Comparison of ENCODE assay signal across 8 cellular contexts in genomic region chr7:99373086-99374066, GRCh38. TPM values are rescaled to one million over a fixed set of nuclear protein-coding genes. Genes with fewer than 3 reads are reported as not detected.
DNase-seq lines count a peak whose midpoint lies in the region; ATAC-seq and TF ChIP-seq lines count a peak whose summit lies in the region.

No MANE protein-coding gene starts in this region.

- H3K4me2 ChIP-seq in skeletal muscle satellite cell (ENCODE audit: low read length): peak overlapping the region; percentile 92

- H3K27ac Mint-ChIP-seq in T-cell: peak overlapping the region; percentile 75 to 79
- H3K27ac Mint-ChIP-seq in glutamatergic neuron (ENCODE audit: unreplicated experiment): no peak overlapping the region

- TF ChIP-seq CTCF in GM12875 (IDR thresholded peaks at IDR 0.05; ENCODE audit: borderline replicate concordance, insufficient read depth, low read depth, low read length) (no peak), glutamatergic neuron (IDR thresholded peaks at IDR 0.05; ENCODE audit: partially characterized antibody, unreplicated experiment) (no peak)

- H3K36me3 Mint-ChIP-seq in T-cell (peaks cover 6% of the 10 kb centered on the region), glutamatergic neuron (ENCODE audit: unreplicated experiment) (no peaks in the 10 kb centered on the region)

- H3K27me3 Mint-ChIP-seq in T-cell (no peaks in the 10 kb centered on the region), glutamatergic neuron (ENCODE audit: unreplicated experiment) (peaks cover 4% of the 10 kb centered on the region)

- H3K9me3 ChIP-seq in skeletal muscle satellite cell (replicated peaks; ENCODE audit: low read length) (no peaks in the 10 kb centered on the region), SJCRH30 (replicated peaks) (no peaks in the 10 kb centered on the region)

- CTCF ChIA-PET in T-cell (lab: Charles Lee): interaction anchor here in 1 of 2 donors (0.6 kb wide), 1 partner anchor 71 kb away, joined by 3 read pairs; no protein-coding TSS in a partner anchor

- H3K9ac ChIP-seq in skeletal muscle satellite cell (ENCODE audit: low read depth, low read length): peak overlapping the region; percentile 82

- H3K4me1 Mint-ChIP-seq in T-cell (peaks cover 26 to 29% (median 28%) of the 10 kb centered on the region in 3 donors), glutamatergic neuron (ENCODE audit: low read depth, unreplicated experiment) (no peaks in the 10 kb centered on the region)

- H3K27ac ChIP-seq in SJCRH30: no peak overlapping the region

- H3K4me1 ChIP-seq in skeletal muscle satellite cell (ENCODE audit: control insufficient read depth, insufficient read depth, low read length) (peaks cover 20% of the 10 kb centered on the region), SJCRH30 (no peaks in the 10 kb centered on the region)

- H3K4me3 Mint-ChIP-seq in T-cell: peak overlapping the region; percentile 78 to 85 (median 80)
- H3K4me3 Mint-ChIP-seq in glutamatergic neuron (ENCODE audit: unreplicated experiment): peak overlapping the region; percentile 75

- H3K4me3 ChIP-seq in GM12875 (ENCODE audit: low read depth, low read length) (peak overlapping the region; percentile 60), skeletal muscle satellite cell (ENCODE audit: low read length) (peak overlapping the region; percentile 92), SJCRH30 (no peak overlapping the region)

- H3K36me3 ChIP-seq in skeletal muscle satellite cell (ENCODE audit: insufficient read depth, low read length) (peaks cover 7% of the 10 kb centered on the region), SJCRH30 (no peaks in the 10 kb centered on the region; the same call in 1 of the 2 replicates)

- POLR2A ChIA-PET in T-cell (lab: Charles Lee): interaction anchor here in 1 of 2 donors (0.5 to 1.0 kb wide), 4 partner anchors 15 to 184 kb away, joined by 3 to 9 read pairs (median 6); no protein-coding TSS in a partner anchor

- no peak for ATAC-seq in T-cell (replicated peaks in 1 of 4)
- no peak for ATAC-seq in HG03095 (IDR thresholded peaks at IDR 0.05; ENCODE audit: unreplicated experiment)
- no peak for ATAC-seq in HG03039 (IDR thresholded peaks at IDR 0.05; ENCODE audit: unreplicated experiment)

- H3K27me3 ChIP-seq in skeletal muscle satellite cell (ENCODE audit: control insufficient read depth, insufficient read depth, low read length) (no peaks in the 10 kb centered on the region), SJCRH30 (no peaks in the 10 kb centered on the region)

- DNase-seq in T-cell (no peak), glutamatergic neuron (no peak), NCI-H1694 (lab: John Stamatoyannopoulos, UW) (no peak), SJCRH30 (no peak)

- no peaks in the 10 kb centered on the region for H3K9me3 Mint-ChIP-seq in T-cell
- peaks cover 4% of the 10 kb centered on the region for H3K9me3 Mint-ChIP-seq in glutamatergic neuron (ENCODE audit: unreplicated experiment)

RNA-seq across cellular contexts. Expression of gene ARPC1B, which starts 1.2 kb away (rescaled TPM):
- total RNA-seq in T-cell (100 to 1,000 TPM; 131 to 232 (median 203) TPM), glutamatergic neuron (ENCODE audit: unreplicated experiment) (9.5 TPM)
- total RNA-seq in skeletal muscle satellite cell (2012; rRNA removed): 391 and 451 TPM in 2 replicates
- total RNA-seq in SJCRH30 (2014; rRNA removed; shearing (Covaris generic)): 40.9 and 42.2 TPM in 2 replicates

RNA-seq across cellular contexts. Expression of gene PDAP1, which starts 35.0 kb away (rescaled TPM):
- total RNA-seq in T-cell (10 to 100 TPM; 48.1 to 75.7 (median 67.4) TPM), glutamatergic neuron (ENCODE audit: unreplicated experiment) (134 TPM)
- total RNA-seq in skeletal muscle satellite cell (2012; rRNA removed): 59.6 and 61.2 TPM in 2 replicates
- 72.8 and 76.8 TPM in 2 replicates for total RNA-seq in SJCRH30 (2014; rRNA removed; shearing (Covaris generic))

RNA-seq across cellular contexts. Expression of gene BUD31, which starts 35.4 kb away (rescaled TPM):
- 100 to 1,000 TPM in 1 of 5 donors, 10 to 100 TPM in 4; 63.2 to 127 (median 82.3) TPM for total RNA-seq in T-cell
- total RNA-seq in glutamatergic neuron (ENCODE audit: unreplicated experiment): 73.9 TPM
- total RNA-seq in skeletal muscle satellite cell (2012; rRNA removed): 114 and 123 TPM in 2 replicates
- total RNA-seq in SJCRH30 (2014; rRNA removed; shearing (Covaris generic)): 132 and 136 TPM in 2 replicates

RNA-seq across cellular contexts. Expression of gene ARPC1A, which starts 47.7 kb away (rescaled TPM):
- total RNA-seq in T-cell: 10 to 100 TPM; 30.6 to 49.1 (median 40.4) TPM
- total RNA-seq in glutamatergic neuron (ENCODE audit: unreplicated experiment): 173 TPM
- total RNA-seq in skeletal muscle satellite cell (2012; rRNA removed): 237 and 313 TPM in 2 replicates
- total RNA-seq in SJCRH30 (2014; rRNA removed; shearing (Covaris generic)): 130 and 132 TPM in 2 replicates
